In genomic region chr1:201299968-201300367, GRCh38 we compare ENCODE assay signal across 9 cellular contexts. TPM values are rescaled to one million over a fixed set of nuclear protein-coding genes. Genes with fewer than 3 reads are reported as not detected.
DNase-seq lines count a peak whose midpoint lies in the region; ATAC-seq and TF ChIP-seq lines count a peak whose summit lies in the region.
"Had no signal": no experiment of that assay in that cellular context is flagged by ENCODE, and none has a peak within 500 bp of the region (broad histone marks: within the 10 kb centered on the region; RNA-seq: fewer than 3 reads in every experiment).

No MANE protein-coding gene starts in this region.

- no peaks in the 10 kb centered on the region for H3K36me3 ChIP-seq in spleen

- no peaks in the 10 kb centered on the region for H3K9me3 ChIP-seq in spleen

- DNase-seq in H4 (ENCODE audit: low spot score) = peak; percentile 36
- DNase-seq in RWPE1 (ENCODE audit: low spot score) = peak; percentile 97
- DNase-seq in fibroblast of pulmonary artery (ENCODE audit: low read depth) = peak; percentile 21
- peak; percentile 53 for DNase-seq in spleen
- DNase-seq in posterior vena cava (ENCODE audit: low spot score) = no peak
- DNase-seq in activated CD8-positive, alpha-beta memory T cell treated with anti-CD3 and anti-CD28 coated beads for 24 hours = no peak
- DNase-seq in activated CD8-positive, alpha-beta memory T cell treated with anti-CD3 and anti-CD28 coated beads, Interleukin-2, amount 50 U/mL, for 4 hours = no peak
- DNase-seq: KG1 had no signal

- H3K4me3 ChIP-seq in fibroblast of pulmonary artery (replicated peaks; ENCODE audit: low read depth, low read length) (no peak overlapping the region), spleen (no peak overlapping the region)

- POLR2A ChIA-PET in RWPE1 (lab: Yijun Ruan, JAX; ENCODE audit: low non-redundant PET) = interaction anchor here (0.6 to 3.0 kb wide), 4 partner anchors 11 to 48 kb away, joined by 4 to 20 read pairs (median 6); no protein-coding TSS in a partner anchor

- intact Hi-C loops in spleen (cut with DNase I; ENCODE audit: low total_unique reads) = no loop called here
- intact Hi-C loops in posterior vena cava (cut with DNase I) = no loop called here

- no peaks in the 10 kb centered on the region for H3K4me1 ChIP-seq in spleen

- CTCF ChIA-PET in RWPE1 (lab: Yijun Ruan, JAX) = interaction anchor here (1.0 to 2.8 kb wide), 4 partner anchors 9 to 46 kb away, joined by 4 to 14 read pairs (median 11); partner anchors contain the start of gene PKP1

- H3K27me3 ChIP-seq in spleen (replicated peaks in 1 of 7) = peaks cover 0 to 61% (median 0%) of the 10 kb centered on the region in 7 donors

- TF ChIP-seq CTCF in RWPE1 (conservative IDR thresholded peaks at IDR 0.05; ENCODE audit: low read depth) (no peak), fibroblast of pulmonary artery (IDR thresholded peaks at IDR 0.05; ENCODE audit: low read length, missing control alignments) (no peak), spleen (IDR thresholded peaks at IDR 0.05 in 8 of 11, conservative IDR thresholded peaks at IDR 0.05 in 3 of 11) (no peak)

- no peak for TF ChIP-seq POLR2A in spleen (IDR thresholded peaks at IDR 0.05)

- WGBS in spleen, 5 donors = 79 to 96% (median 84%) methylated on average over 6 of the region's 6 CpGs

- H3K27ac ChIP-seq in RWPE1 (peak overlapping the region; percentile 100), spleen (no peak overlapping the region)

- no peak for ATAC-seq in HG03196 (IDR thresholded peaks at IDR 0.05; ENCODE audit: unreplicated experiment)

RNA-seq across cellular contexts. Expression of gene PKP1, which starts 16.7 kb away (rescaled TPM):
- not detected in 2 replicates for total RNA-seq in H4 (2014; rRNA removed; shearing (Covaris generic))
- not detected for total RNA-seq in spleen
- under 1 TPM; 0.04 to 0.10 (median 0.06) TPM for polyA plus RNA-seq in spleen
- total RNA-seq in posterior vena cava = 1 to 10 TPM in 1 of 2 donors, under 1 TPM in 1; 0.83 to 2.8 TPM

Comparison
In these comparisons a context has a peak if more than half of its experiments do, and no peak if none do; other contexts are left out.
1. DNase-seq: peak in H4 (single experiment), RWPE1 (single experiment), fibroblast of pulmonary artery (single experiment) and spleen (single experiment); none in posterior vena cava (single experiment), activated CD8-positive, alpha-beta memory T cell treated with anti-CD3 and anti-CD28 coated beads for 24 hours (single experiment) and activated CD8-positive, alpha-beta memory T cell treated with anti-CD3 and anti-CD28 coated beads, Interleukin-2, amount 50 U/mL, for 4 hours (single experiment).